ENCODE assay signal across 17 cellular contexts in the genomic region with DNA sequence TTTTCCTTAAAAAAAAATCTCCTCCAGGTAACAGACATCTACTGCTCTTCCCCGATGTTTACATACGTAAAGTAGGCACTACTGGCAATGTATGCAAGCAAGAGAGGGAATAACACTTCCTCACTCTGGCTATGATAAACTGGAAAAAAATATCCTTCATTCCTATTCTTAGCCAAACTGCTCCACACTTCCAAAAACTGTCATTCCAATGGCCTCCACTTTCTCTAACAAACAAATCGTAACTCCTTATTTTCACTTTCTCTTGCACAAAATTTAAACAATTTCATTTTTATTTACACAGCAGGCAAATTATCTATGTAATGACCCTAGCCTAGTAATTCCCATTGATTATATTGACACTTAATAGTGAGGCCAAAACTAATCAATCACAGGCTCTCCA.
DNase-seq lines count a peak whose midpoint lies in the region; ATAC-seq and TF ChIP-seq lines count a peak whose summit lies in the region.
"Had no signal": no experiment of that assay in that cellular context is flagged by ENCODE, and none has a peak within 500 bp of the region (broad histone marks: within the 10 kb centered on the region; RNA-seq: fewer than 3 reads in every experiment).

No MANE protein-coding gene starts in this region.

- H3K4me3 Mint-ChIP-seq in osteocyte (ENCODE audit: unreplicated experiment) = peak overlapping the region; percentile 68
- H3K4me3 Mint-ChIP-seq: activated CD4-positive, alpha-beta T cell treated with anti-CD3 and anti-CD28 coated beads, Interleukin-2, amount 10 ng/mL, durations not matched to agents 7 days and 5 days; stimulated activated naive CD8-positive, alpha-beta T cell treated with anti-CD3 and anti-CD28 coated beads, Interleukin-15, amount 100 ng/mL, for 72 hours; T-cell had no signal

- H3K36me3 ChIP-seq in heart left ventricle (no peaks in the 10 kb centered on the region), esophagus squamous epithelium (no peaks in the 10 kb centered on the region), urinary bladder (ENCODE audit: insufficient read depth) (no peaks in the 10 kb centered on the region)
- H3K36me3 ChIP-seq: cardiac muscle cell had no signal

- no peak for TF ChIP-seq CTCF in heart left ventricle (IDR thresholded peaks at IDR 0.05)
- no peak for TF ChIP-seq CTCF in esophagus squamous epithelium (IDR thresholded peaks at IDR 0.05)
- no peak for TF ChIP-seq CTCF in osteocyte (IDR thresholded peaks at IDR 0.05)

- no peaks in the 10 kb centered on the region for H3K36me3 Mint-ChIP-seq in osteocyte (ENCODE audit: unreplicated experiment)
- H3K36me3 Mint-ChIP-seq: T-cell had no signal

- DNase-seq in heart left ventricle (no peak), left ventricle myocardium superior (no peak), esophagus squamous epithelium (lab: John Stamatoyannopoulos, UW) (no peak), osteocyte (ENCODE audit: extremely low spot score, unreplicated experiment) (no peak), dedifferentiated amniotic fluid mesenchymal stem cell (ENCODE audit: extremely low spot score) (no peak)
- DNase-seq: activated CD4-positive, alpha-beta T cell treated with anti-CD3 and anti-CD28 coated beads, Interleukin-2, amount 10 ng/mL, durations not matched to agents 7 days and 5 days; activated effector memory CD4-positive, alpha-beta T cell treated with Interleukin-2 at 50 U/mL for 16 hours; DMS153; NCI-H2107; stimulated activated naive CD8-positive, alpha-beta T cell treated with anti-CD3 and anti-CD28 coated beads, Interleukin-15, amount 100 ng/mL, for 72 hours; T-cell had no signal

- H3K9me3 ChIP-seq in heart left ventricle = no peaks in the 10 kb centered on the region
- no peaks in the 10 kb centered on the region for H3K9me3 ChIP-seq in esophagus squamous epithelium

- H3K27ac Mint-ChIP-seq in osteocyte (ENCODE audit: unreplicated experiment) = peak overlapping the region; percentile 97
- H3K27ac Mint-ChIP-seq: activated CD4-positive, alpha-beta T cell treated with anti-CD3 and anti-CD28 coated beads, Interleukin-2, amount 10 ng/mL, durations not matched to agents 7 days and 5 days; stimulated activated naive CD8-positive, alpha-beta T cell treated with anti-CD3 and anti-CD28 coated beads, Interleukin-15, amount 100 ng/mL, for 72 hours; T-cell had no signal

- peaks cover 76% of the 10 kb centered on the region for H3K4me1 Mint-ChIP-seq in osteocyte (ENCODE audit: unreplicated experiment)
- H3K4me1 Mint-ChIP-seq: activated CD4-positive, alpha-beta T cell treated with anti-CD3 and anti-CD28 coated beads, Interleukin-2, amount 10 ng/mL, durations not matched to agents 7 days and 5 days; stimulated activated naive CD8-positive, alpha-beta T cell treated with anti-CD3 and anti-CD28 coated beads, Interleukin-15, amount 100 ng/mL, for 72 hours; T-cell had no signal

- TF ChIP-seq POLR2A in heart left ventricle (IDR thresholded peaks at IDR 0.05) = no peak
- no peak for TF ChIP-seq POLR2A in esophagus squamous epithelium (IDR thresholded peaks at IDR 0.05)

- H3K27me3 Mint-ChIP-seq in osteocyte (ENCODE audit: unreplicated experiment) = no peaks in the 10 kb centered on the region
- H3K27me3 Mint-ChIP-seq: activated CD4-positive, alpha-beta T cell treated with anti-CD3 and anti-CD28 coated beads, Interleukin-2, amount 10 ng/mL, durations not matched to agents 7 days and 5 days; T-cell had no signal

- H3K27ac ChIP-seq in heart left ventricle (peak overlapping the region; percentile 41 to 86 (median 80)), esophagus squamous epithelium (peak overlapping the region in 3 of 4 donors; percentile 56 to 67 (median 66)), urinary bladder (ENCODE audit: low read depth) (peak overlapping the region; percentile 38)
- H3K27ac ChIP-seq: KMS-11 had no signal

- H3K27me3 ChIP-seq in heart left ventricle (no peaks in the 10 kb centered on the region), esophagus squamous epithelium (no peaks in the 10 kb centered on the region)
- H3K27me3 ChIP-seq: cardiac muscle cell had no signal

- intact Hi-C loops in heart left ventricle (cut with DNase I) = loop anchor here in 8 of 10 donors (5.0 to 10.0 kb wide), 10 partner anchors 46 to 581 kb away; a partner anchor contains a TSS
- intact Hi-C loops in left ventricle myocardium superior (cut with micrococcal nuclease) = loop anchor here (5.0 kb wide), 1 partner anchor 76 kb away; no protein-coding TSS in a partner anchor
- intact Hi-C loops in esophagus squamous epithelium (cut with DNase I) = no loop called here

- H3K4me3 ChIP-seq in heart left ventricle = peak overlapping the region in 10 of 12 donors; percentile 14 to 60 (median 42)
- peak overlapping the region in 2 of 4 donors; percentile 25 to 52 for H3K4me3 ChIP-seq in esophagus squamous epithelium
- H3K4me3 ChIP-seq in urinary bladder (ENCODE audit: low read depth, low read length) = peak overlapping the region; percentile 25
- H3K4me3 ChIP-seq: cardiac muscle cell had no signal

- no peak for ATAC-seq in heart left ventricle
- ATAC-seq in left ventricle myocardium superior = no peak
- no peak for ATAC-seq in GM19395 (IDR thresholded peaks at IDR 0.05; ENCODE audit: unreplicated experiment)
- ATAC-seq in HG03354 (IDR thresholded peaks at IDR 0.05; ENCODE audit: poor library complexity, severe bottlenecking, unreplicated experiment) = no peak
- ATAC-seq: HCT116; stimulated activated naive CD8-positive, alpha-beta T cell treated with anti-CD3 and anti-CD28 coated beads, Interleukin-15, amount 100 ng/mL, for 72 hours; T-cell had no signal

- H3K4me1 ChIP-seq in heart left ventricle (peaks cover 0 to 74% (median 26%) of the 10 kb centered on the region in 12 donors), esophagus squamous epithelium (peaks cover 0 to 29% (median 12%) of the 10 kb centered on the region in 3 donors), urinary bladder (ENCODE audit: insufficient read depth) (peaks cover 2% of the 10 kb centered on the region)

- H3K9me3 Mint-ChIP-seq in osteocyte (ENCODE audit: unreplicated experiment) = no peaks in the 10 kb centered on the region
- H3K9me3 Mint-ChIP-seq: activated CD4-positive, alpha-beta T cell treated with anti-CD3 and anti-CD28 coated beads, Interleukin-2, amount 10 ng/mL, durations not matched to agents 7 days and 5 days; stimulated activated naive CD8-positive, alpha-beta T cell treated with anti-CD3 and anti-CD28 coated beads, Interleukin-15, amount 100 ng/mL, for 72 hours; T-cell had no signal

- 37 to 54% (median 50%) methylated on average over 3 of the region's 3 CpGs for WGBS in heart left ventricle, 4 donors
- WGBS in esophagus squamous epithelium, 2 donors = 55 to 70% methylated on average over 3 of the region's 3 CpGs
- 41% methylated on average over 3 of the region's 3 CpGs for WGBS in urinary bladder
